Comparison of ENCODE assay signal across 19 cellular contexts in the genomic region with DNA sequence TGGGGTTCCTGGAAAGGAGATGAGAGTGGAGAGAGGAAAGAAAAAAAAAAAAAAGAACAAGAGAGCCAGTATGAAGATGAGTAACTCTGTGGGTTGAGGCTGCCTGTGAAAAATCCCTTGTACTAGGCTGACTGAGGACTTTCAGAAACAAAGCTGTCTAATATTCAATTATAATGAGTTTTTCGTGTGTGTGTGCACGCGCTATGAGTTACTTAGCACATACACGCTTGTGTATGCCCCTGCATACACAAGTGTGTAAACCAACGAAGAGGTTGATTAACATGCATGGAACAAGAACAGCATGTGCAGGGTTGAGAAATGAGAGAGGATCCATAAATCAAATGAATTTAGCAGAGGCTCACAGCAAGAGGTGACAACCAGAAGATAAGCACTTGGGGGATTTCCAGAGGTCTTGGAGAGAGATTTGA. TPM values are rescaled to one million over a fixed set of nuclear protein-coding genes. Genes with fewer than 3 reads are reported as not detected.
"Had no signal": no experiment of that assay in that cellular context is flagged by ENCODE, and none has a peak within 500 bp of the region (broad histone marks: within the 10 kb centered on the region; RNA-seq: fewer than 3 reads in every experiment).

No MANE protein-coding gene starts in this region.

- H3K4me3 Mint-ChIP-seq: activated naive CD8-positive, alpha-beta T cell; endodermal cell; memory B cell; nephron had no signal

- H3K4me1 Mint-ChIP-seq: memory B cell had no signal

- H3K9me3 Mint-ChIP-seq: endodermal cell, memory B cell, nephron had no signal

- DNase-seq: dermis blood vessel endothelial cell; endodermal cell; kidney; left ventricle myocardium inferior; stimulated activated naive CD4-positive, alpha-beta T cell treated with Interleukin-2 at 50 U/mL for 16 hours had no signal

- H3K4me1 ChIP-seq: breast epithelium had no signal

- ATAC-seq: sciatic nerve had no signal

- H3K36me3 ChIP-seq: breast epithelium, left ventricle myocardium inferior, thoracic aorta had no signal

- H3K27ac Mint-ChIP-seq: activated naive CD8-positive, alpha-beta T cell; endodermal cell; memory B cell; nephron had no signal

- H3K27ac ChIP-seq: breast epithelium, hepatocyte, left ventricle myocardium inferior, thoracic aorta had no signal

- H3K4me3 ChIP-seq: breast epithelium, hepatocyte, left ventricle myocardium inferior, thoracic aorta had no signal

- H3K36me3 Mint-ChIP-seq: activated naive CD8-positive, alpha-beta T cell; memory B cell had no signal

- H3K9me3 ChIP-seq: breast epithelium, left ventricle myocardium inferior, thoracic aorta had no signal

RNA-seq across cellular contexts. Expression of a gene that starts 4.8 kb away (rescaled TPM):
- total RNA-seq: activated CD8-positive, alpha-beta memory T cell treated with anti-CD3 and anti-CD28 coated beads for 36 hours; aorta; breast epithelium; cerebellum; dermis blood vessel endothelial cell; endodermal cell; hepatocyte; kidney; left ventricle myocardium inferior; omental fat pad; pulmonary artery endothelial cell; sciatic nerve; T-helper 2 cell treated with Interferon-gamma antibody and Interleukin-4, amounts not matched to agents 100 ng/mL and 5 ng/mL, for 36 hours; thoracic aorta; ureter had no signal

RNA-seq across cellular contexts. Expression of a gene that starts 6.3 kb away (rescaled TPM):
- total RNA-seq: cerebellum, left ventricle myocardium inferior, pulmonary artery endothelial cell, ureter had no signal

RNA-seq across cellular contexts. Expression of a gene that starts 47.5 kb away (rescaled TPM):
- total RNA-seq: activated CD8-positive, alpha-beta memory T cell treated with anti-CD3 and anti-CD28 coated beads for 36 hours; endodermal cell; pulmonary artery endothelial cell; T-helper 2 cell treated with Interferon-gamma antibody and Interleukin-4, amounts not matched to agents 100 ng/mL and 5 ng/mL, for 36 hours had no signal
